ENCODE assay signal across 8 cellular contexts in the genomic region with DNA sequence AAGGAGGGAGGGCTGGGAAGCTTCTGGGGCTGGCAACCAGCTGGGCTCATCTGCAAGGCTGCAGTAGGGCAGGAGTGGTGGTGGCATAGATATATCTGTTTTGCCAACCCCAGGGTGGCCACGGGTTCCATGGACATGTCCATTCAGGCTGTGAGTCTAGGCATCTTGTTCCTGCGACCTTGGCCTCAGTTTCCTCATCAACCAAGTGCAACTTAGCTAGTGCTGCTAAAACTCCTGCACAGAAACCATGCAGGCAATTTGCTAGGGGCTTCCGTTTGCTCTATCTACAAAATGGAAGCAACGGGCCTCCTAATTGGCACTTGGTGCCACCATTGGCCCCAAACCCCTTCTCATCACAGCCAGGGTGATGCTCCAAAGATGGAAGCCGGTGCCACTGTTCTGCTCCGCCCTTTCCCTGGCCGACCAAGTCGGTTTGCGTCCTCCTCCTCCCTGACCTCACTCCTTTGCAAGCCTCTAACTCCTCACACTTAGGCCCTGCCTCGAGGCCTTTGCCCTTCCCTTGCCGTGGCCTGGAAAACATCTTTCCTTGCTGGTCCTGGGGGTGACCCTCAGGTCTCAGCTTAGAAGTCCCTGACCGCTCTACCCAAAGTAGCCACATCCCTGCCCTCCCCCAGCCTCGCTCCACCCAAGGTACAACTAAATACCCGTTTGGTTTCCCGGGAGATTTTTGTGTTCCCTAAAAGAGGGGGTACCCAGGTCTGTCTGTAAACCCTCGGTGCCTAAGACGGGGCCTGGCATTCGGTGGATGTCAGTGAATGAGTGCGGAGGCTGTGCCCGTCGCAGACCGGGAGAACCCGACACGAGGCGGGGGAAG. TPM values are rescaled to one million over a fixed set of nuclear protein-coding genes. Genes with fewer than 3 reads are reported as not detected.
DNase-seq lines count a peak whose midpoint lies in the region; ATAC-seq, FAIRE-seq and TF ChIP-seq lines count a peak whose summit lies in the region.

No MANE protein-coding gene starts in this region.

- peaks cover 58% of the 10 kb centered on the region for H3K79me2 ChIP-seq in keratinocyte (ENCODE audit: control insufficient read depth, insufficient read depth, low read length)

- WGBS in adipose tissue, 3 donors, result 24 to 29% (median 29%) methylated on average over 25 of the region's 25 CpGs
- whole genome bisulfite sequencing in suprapubic skin, result 30% methylated on average over 19 of the region's 25 CpGs

- peaks cover 54% of the 10 kb centered on the region for H3K4me1 ChIP-seq in keratinocyte (ENCODE audit: control insufficient read depth, extremely low read depth, insufficient read depth, low read length)
- peaks cover 82% of the 10 kb centered on the region for H3K4me1 ChIP-seq in suprapubic skin

- H3K36me3 ChIP-seq in keratinocyte (ENCODE audit: control insufficient read depth in 2 of 2, extremely low read depth in 1 of 2, insufficient read depth in 2 of 2, low read length in 2 of 2) (peaks cover 13 to 33% of the 10 kb centered on the region in 2 experiments), suprapubic skin (no peaks in the 10 kb centered on the region)

- peaks cover 3% of the 10 kb centered on the region for H3K9me1 ChIP-seq in keratinocyte (ENCODE audit: control insufficient read depth, extremely low read depth, insufficient read depth, low read length)

- no peak overlapping the region for H2AFZ ChIP-seq in keratinocyte (ENCODE audit: control insufficient read depth, low read length)

- H3K4me3 ChIP-seq in keratinocyte (ENCODE audit: control insufficient read depth in 2 of 3, extremely low read depth in 1 of 3, insufficient read depth in 2 of 3, low read depth in 1 of 3, low read length in 3 of 3) (peak overlapping the region; percentile 67 to 90 (median 78)), suprapubic skin (peak overlapping the region; percentile 73)

- dilution Hi-C loops in keratinocyte (cut with MboI; ENCODE audit: extremely low pct_ligation_motif_present, low sequenced_read_pairs), result no loop called here

- no peak for ATAC-seq in HG02973 (IDR thresholded peaks at IDR 0.05; ENCODE audit: unreplicated experiment)

- TF ChIP-seq CTCF in keratinocyte (optimal IDR thresholded peaks at IDR 0.05 in 1 of 3, IDR thresholded peaks at IDR 0.05 in 1 of 3, conservative IDR thresholded peaks at IDR 0.05 in 1 of 3; ENCODE audit: extremely low read depth in 1 of 3, insufficient read depth in 2 of 3, low read length in 3 of 3) (no peak), suprapubic skin (IDR thresholded peaks at IDR 0.05) (no peak)

- H3K9ac ChIP-seq in keratinocyte (ENCODE audit: control insufficient read depth, extremely low read depth, insufficient read depth, low read length), result peak overlapping the region; percentile 96

- TF ChIP-seq POLR2A in suprapubic skin (IDR thresholded peaks at IDR 0.05), result no peak

- H3K4me2 ChIP-seq in keratinocyte (ENCODE audit: control insufficient read depth, extremely low read depth, insufficient read depth, low read depth, low read length), result peak overlapping the region; percentile 87

- DNase-seq in activated CD4-positive, alpha-beta T cell treated with anti-CD3 and anti-CD28 coated beads for 48 hours, result peak; percentile 53
- no peak for DNase-seq in activated CD4-positive, alpha-beta T cell treated with anti-CD3 and anti-CD28 coated beads for 1 hour
- no peak for DNase-seq in keratinocyte (ENCODE audit: low read depth, low spot score)
- no peak for DNase-seq in suprapubic skin (ENCODE audit: low spot score in 2 of 2)
- DNase-seq in G401 (ENCODE audit: low spot score), result no peak
- DNase-seq in epidermal melanocyte (ENCODE audit: insufficient read length, low spot score), result no peak

- no peak for FAIRE-seq in keratinocyte (lab: Jason Lieb, UNC)

- no peak for TF ChIP-seq EP300 in suprapubic skin (IDR thresholded peaks at IDR 0.05)

- in situ Hi-C loops in G401 (cut with HindIII; ENCODE audit: low sequenced_read_pairs), result no loop called here

- H4K20me1 ChIP-seq in keratinocyte (ENCODE audit: control insufficient read depth, extremely low read depth, insufficient read depth, low read length), result peaks cover 26% of the 10 kb centered on the region

- H3K9me3 ChIP-seq in keratinocyte (ENCODE audit: control insufficient read depth, low read depth, low read length), result no peaks in the 10 kb centered on the region
- no peaks in the 10 kb centered on the region for H3K9me3 ChIP-seq in suprapubic skin

- no peaks in the 10 kb centered on the region for H3K27me3 ChIP-seq in keratinocyte (ENCODE audit: control insufficient read depth, extremely low read depth, insufficient read depth, low read length)
- H3K27me3 ChIP-seq in suprapubic skin, result no peaks in the 10 kb centered on the region

- H3K27ac ChIP-seq in adipose tissue (ENCODE audit: low read depth, low read length), result peak overlapping the region; percentile 98
- H3K27ac ChIP-seq in keratinocyte (ENCODE audit: control insufficient read depth, insufficient read depth, low read length), result peak overlapping the region; percentile 98
- peak overlapping the region; percentile 98 for H3K27ac ChIP-seq in suprapubic skin

RNA-seq across cellular contexts. Expression of a gene that starts 1.2 kb away (rescaled TPM):
- polyA plus RNA-seq in adipose tissue, result 100 to 1,000 TPM in 2 of 3 donors, 10 to 100 TPM in 1; 81.5 to 282 (median 109) TPM
- polyA plus RNA-seq in keratinocyte, result 51.7 to 62.3 TPM (median 59.8 TPM) in 3 replicates
- polyA plus RNA-seq in keratinocyte (2011; ENCODE audit: low read depth), result 141 TPM
- 13.1 and 22.9 TPM in 2 replicates for polyA plus RNA-seq in keratinocyte (2011; cell fraction: cytosol; rRNA removed)
- 193 and 230 TPM in 2 replicates for polyA plus RNA-seq in keratinocyte (2011; cell fraction: nucleus; rRNA removed)
- polyA plus RNA-seq in keratinocyte (2012; ENCODE audit: low replicate concordance), result 58.4 and 115 TPM in 2 replicates
- 92.2 to 212 TPM (median 99.5 TPM) in 3 replicates for polyA minus RNA-seq in keratinocyte
- 158 TPM for polyA minus RNA-seq in keratinocyte (2011; cell fraction: cytosol; rRNA and poly(A)+ RNA removed)
- polyA minus RNA-seq in keratinocyte (2011; cell fraction: nucleus; rRNA and poly(A)+ RNA removed), result 274 and 384 TPM in 2 replicates
- 100 to 1,000 TPM in 2 of 4 donors, 10 to 100 TPM in 2; 78.1 to 124 (median 91.7) TPM for total RNA-seq in suprapubic skin
- total RNA-seq in G401 (2014; rRNA removed; shearing (Covaris generic)), result 116 and 155 TPM in 2 replicates
